17 cellular contexts compared by ENCODE assay signal in the genomic region with DNA sequence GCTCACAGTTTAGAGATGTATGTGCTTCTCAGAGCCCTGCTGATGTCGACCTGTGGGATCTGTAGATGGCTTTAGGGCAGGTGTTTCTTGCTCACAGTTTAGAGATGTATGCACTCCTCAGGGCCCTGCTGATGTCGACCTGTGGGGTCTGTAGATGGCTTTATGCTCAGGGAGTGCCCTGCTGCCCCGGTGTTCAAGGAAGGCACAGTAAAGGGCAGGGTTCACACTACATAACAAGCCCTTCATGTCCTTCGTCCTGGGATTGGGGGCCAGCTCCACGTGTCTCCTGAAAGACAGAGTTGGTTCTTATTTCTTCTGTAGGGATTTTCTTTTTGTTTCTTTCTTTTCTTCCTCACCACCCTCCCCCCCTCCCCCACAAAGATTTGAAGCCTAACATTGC.
DNase-seq lines count a peak whose midpoint lies in the region; ATAC-seq and TF ChIP-seq lines count a peak whose summit lies in the region.
"Had no signal": no experiment of that assay in that cellular context is flagged by ENCODE, and none has a peak within 500 bp of the region (broad histone marks: within the 10 kb centered on the region; RNA-seq: fewer than 3 reads in every experiment).

No MANE protein-coding gene starts in this region.

- TF ChIP-seq CTCF in heart right ventricle (IDR thresholded peaks at IDR 0.05) (no peak), right atrium auricular region (IDR thresholded peaks at IDR 0.05) (no peak), thoracic aorta (IDR thresholded peaks at IDR 0.05) (no peak)

- no peaks in the 10 kb centered on the region for H3K27me3 ChIP-seq in heart right ventricle
- H3K27me3 ChIP-seq in right atrium auricular region = no peaks in the 10 kb centered on the region
- H3K27me3 ChIP-seq in thoracic aorta (replicated peaks; ENCODE audit: insufficient read depth) = no peaks in the 10 kb centered on the region
- H3K27me3 ChIP-seq: BLaER1 had no signal

- 81 to 84% methylated on average over 5 of the region's 5 CpGs for WGBS in heart right ventricle, 2 donors

- H3K4me3 ChIP-seq in heart right ventricle = no peak overlapping the region
- no peak overlapping the region for H3K4me3 ChIP-seq in right atrium auricular region
- no peak overlapping the region for H3K4me3 ChIP-seq in thoracic aorta
- H3K4me3 ChIP-seq: BLaER1, HAP-1 had no signal

- H3K4me1 ChIP-seq in heart right ventricle (peaks cover 5 to 60% (median 22%) of the 10 kb centered on the region in 9 donors), right atrium auricular region (peaks cover 0 to 23% of the 10 kb centered on the region in 2 donors), thoracic aorta (ENCODE audit: control insufficient read depth in 1 of 2, low read depth in 2 of 2) (peaks cover 29 to 72% of the 10 kb centered on the region in 2 donors)
- H3K4me1 ChIP-seq: Caco-2, HAP-1 had no signal

- H3K27ac ChIP-seq in heart right ventricle = peak overlapping the region in 1 of 10 donors; percentile 69
- no peak overlapping the region for H3K27ac ChIP-seq in right atrium auricular region
- H3K27ac ChIP-seq in thoracic aorta = peak overlapping the region; percentile 5 to 7
- H3K27ac ChIP-seq: 22Rv1, BLaER1, C4-2B had no signal

- no peak for ATAC-seq in Right ventricle myocardium inferior
- ATAC-seq in heart right ventricle = no peak
- ATAC-seq in Right ventricle myocardium superior (ENCODE audit: poor library complexity) = no peak
- ATAC-seq in thoracic aorta (ENCODE audit: insufficient number of reproducible peaks, low FRiP score, low read depth) = no peak
- ATAC-seq: CD8-positive, alpha-beta T cell had no signal

- H3K36me3 ChIP-seq in heart right ventricle (no peaks in the 10 kb centered on the region), right atrium auricular region (no peaks in the 10 kb centered on the region), thoracic aorta (no peaks in the 10 kb centered on the region)
- H3K36me3 ChIP-seq: BLaER1, HAP-1 had no signal

- intact Hi-C loops in Right ventricle myocardium inferior (cut with DNase I) = no loop called here
- intact Hi-C loops in heart right ventricle (cut with DNase I) = loop anchor here in 3 of 10 donors (5.0 to 10.0 kb wide), 3 partner anchors 77 to 157 kb away; no protein-coding TSS in a partner anchor
- intact Hi-C loops in Right ventricle myocardium superior (cut with DNase I) = no loop called here

- no peaks in the 10 kb centered on the region for H3K9me3 ChIP-seq in heart right ventricle
- no peaks in the 10 kb centered on the region for H3K9me3 ChIP-seq in right atrium auricular region
- no peaks in the 10 kb centered on the region for H3K9me3 ChIP-seq in thoracic aorta
- H3K9me3 ChIP-seq: BLaER1, Caco-2, HAP-1 had no signal

- DNase-seq in Right ventricle myocardium inferior (ENCODE audit: missing footprints) (peak; percentile 50), heart right ventricle (no peak), right atrium auricular region (ENCODE audit: low spot score) (peak; percentile 23), Right ventricle myocardium superior (no peak), thoracic aorta (ENCODE audit: low spot score) (no peak), occipital lobe (lab: John Stamatoyannopoulos, UW) (no peak)
- DNase-seq: Caco-2; CD4-positive, CD25-positive, alpha-beta regulatory T cell; CD8-positive, alpha-beta T cell; DMS153; DND-41; GOT3; HFFc6 had no signal

Comparison
In these comparisons a context has a peak if more than half of its experiments do, and no peak if none do; other contexts are left out.
1. DNase-seq: peak in Right ventricle myocardium inferior (single experiment) and right atrium auricular region (single experiment); none in heart right ventricle (0 of 2), Right ventricle myocardium superior (single experiment), thoracic aorta (single experiment) and occipital lobe (single experiment).
2. H3K27ac ChIP-seq: peak in thoracic aorta (2 of 2); none in right atrium auricular region (0 of 2).